34 cellular contexts compared by ENCODE assay signal in genomic region chr14:53106768-53107167, GRCh38.
"Had no signal": no experiment of that assay in that cellular context is flagged by ENCODE, and none has a peak within 500 bp of the region (broad histone marks: within the 10 kb centered on the region; RNA-seq: fewer than 3 reads in every experiment).

No MANE protein-coding gene starts in this region.

- H3K4me2 ChIP-seq: PC-9 had no signal

- H3K27me3 ChIP-seq: brain microvascular endothelial cell had no signal

- DNase-seq: activated B cell treated with CpG ODN at 0.5 μM for 24 hours; activated CD4-positive, alpha-beta T cell treated with anti-CD3 and anti-CD28 coated beads for 4 hours; activated CD4-positive, CD25-positive, alpha-beta regulatory T cell treated with anti-CD3 and anti-CD28 coated beads, Interleukin-2, amount 50 U/mL, for 72 hours; activated CD8-positive, alpha-beta T cell treated with anti-CD3 and anti-CD28 coated beads for 36 hours; activated effector memory CD4-positive, alpha-beta T cell treated with anti-CD3 and anti-CD28 coated beads, Interleukin-2, amount 50 U/mL, for 16 hours; activated naive CD4-positive, alpha-beta T cell; activated T-cell treated with anti-CD3 and anti-CD28 coated beads, Interleukin-2, amount 50 U/mL, for 1 hour; activated T-cell treated with anti-CD3 and anti-CD28 coated beads, Interleukin-2, amount 50 U/mL, for 72 hours; amniotic stem cell; aorta; brain microvascular endothelial cell; central memory CD4-positive, alpha-beta T cell; MM.1S; MV-4-11; NCI-H1092; NCI-H1436 treated with DMSO at 0.1 percent for 48 hours; NCI-H1694 treated with DMSO at 0.1 percent for 48 hours; NCI-H2029; NCI-H2107; NCI-H2171; NCI-H510A; NCI-H526; NCI-H748 treated with DMSO at 0.1 percent for 48 hours; PC-9; SIG-M5; SW 1271; T-helper 1 cell; T-helper 9 cell had no signal

- H2AFZ ChIP-seq: PC-9 had no signal

- H3K4me3 ChIP-seq: PC-9 had no signal

- H3K9me3 Mint-ChIP-seq: activated B cell treated with CpG ODN at 0.5 μM for 24 hours; activated T-helper 17 cell treated with anti-CD3 and anti-CD28 coated beads, Interleukin-2, amount 50 U/mL, for 72 hours had no signal

- H3K27ac Mint-ChIP-seq: activated B cell treated with CpG ODN at 0.5 μM for 24 hours; activated CD8-positive, alpha-beta T cell treated with anti-CD3 and anti-CD28 coated beads for 36 hours; activated T-helper 17 cell treated with anti-CD3 and anti-CD28 coated beads, Interleukin-2, amount 50 U/mL, for 72 hours had no signal

- H3K36me3 ChIP-seq: brain microvascular endothelial cell had no signal

- H3K27ac ChIP-seq: brain microvascular endothelial cell, KMS-11, PC-9, RWPE1, VCaP had no signal

- H3K27me3 Mint-ChIP-seq: activated B cell treated with CpG ODN at 0.5 μM for 24 hours; activated CD8-positive, alpha-beta T cell treated with anti-CD3 and anti-CD28 coated beads for 36 hours; activated T-helper 17 cell treated with anti-CD3 and anti-CD28 coated beads, Interleukin-2, amount 50 U/mL, for 72 hours had no signal

- H3K4me3 Mint-ChIP-seq: activated B cell treated with CpG ODN at 0.5 μM for 24 hours; activated CD8-positive, alpha-beta T cell treated with anti-CD3 and anti-CD28 coated beads for 36 hours; activated T-helper 17 cell treated with anti-CD3 and anti-CD28 coated beads, Interleukin-2, amount 50 U/mL, for 72 hours had no signal

- ATAC-seq: activated CD8-positive, alpha-beta T cell treated with anti-CD3 and anti-CD28 coated beads for 36 hours; activated T-cell treated with anti-CD3 and anti-CD28 coated beads, Interleukin-2, amount 50 U/mL, for 72 hours; activated T-helper 17 cell treated with anti-CD3 and anti-CD28 coated beads, Interleukin-2, amount 50 U/mL, for 72 hours; Right ventricle myocardium inferior; SK-N-SH treated with all-trans-retinoic acid at 6 μM for 48 hours had no signal

- H3K9ac ChIP-seq: KMS-11 had no signal
